In genomic region chr16:67675999-67676398, GRCh38 we compare ENCODE assay signal across 1 cellular context.
TF ChIP-seq lines count a peak whose summit lies in the region.

No MANE protein-coding gene starts in this region.

TF ChIP-seq in SK-N-SH treated with all-trans-retinoic acid at 6 μM for 48 hours, 23 proteins besides CTCF, POLR2A, EP300 and RAD21:
- TF ChIP-seq ZC3H10 (CRISPR knock-in tag; IDR thresholded peaks at IDR 0.05), result no peak
- TF ChIP-seq PATZ1 (CRISPR knock-in tag; IDR thresholded peaks at IDR 0.05; ENCODE audit: borderline replicate concordance), result no peak
- no peak for TF ChIP-seq CSRNP3 (CRISPR knock-in tag; IDR thresholded peaks at IDR 0.05)
- TF ChIP-seq PPARA (CRISPR knock-in tag; IDR thresholded peaks at IDR 0.05; ENCODE audit: borderline replicate concordance), result no peak
- no peak for TF ChIP-seq ZNF8 (CRISPR knock-in tag; IDR thresholded peaks at IDR 0.05)
- TF ChIP-seq BACH2 (CRISPR knock-in tag; IDR thresholded peaks at IDR 0.05; ENCODE audit: borderline replicate concordance), result no peak
- TF ChIP-seq ZFP30 (CRISPR knock-in tag; IDR thresholded peaks at IDR 0.05), result no peak
- TF ChIP-seq ISL1 (CRISPR knock-in tag; IDR thresholded peaks at IDR 0.05), result no peak
- TF ChIP-seq CSDC2 (CRISPR knock-in tag; IDR thresholded peaks at IDR 0.05), result no peak
- TF ChIP-seq ZFP3 (CRISPR knock-in tag; IDR thresholded peaks at IDR 0.05), result no peak
- TF ChIP-seq POU6F1 (CRISPR knock-in tag; IDR thresholded peaks at IDR 0.05; ENCODE audit: borderline replicate concordance, low read depth), result no peak
- TF ChIP-seq CREB5 (CRISPR knock-in tag; IDR thresholded peaks at IDR 0.05; ENCODE audit: low read depth), result no peak
- no peak for TF ChIP-seq RARB (CRISPR knock-in tag; IDR thresholded peaks at IDR 0.05)
- TF ChIP-seq ARNTL (CRISPR knock-in tag; IDR thresholded peaks at IDR 0.05; ENCODE audit: borderline replicate concordance, low read depth), result no peak
- no peak for TF ChIP-seq ESRRG (CRISPR knock-in tag; IDR thresholded peaks at IDR 0.05)
- TF ChIP-seq GLIS3 (CRISPR knock-in tag; IDR thresholded peaks at IDR 0.05), result no peak
- no peak for TF ChIP-seq ZNF565 (CRISPR knock-in tag; conservative IDR thresholded peaks at IDR 0.05; ENCODE audit: low read depth)
